Comparison of ENCODE assay signal across 8 cellular contexts in the genomic region with DNA sequence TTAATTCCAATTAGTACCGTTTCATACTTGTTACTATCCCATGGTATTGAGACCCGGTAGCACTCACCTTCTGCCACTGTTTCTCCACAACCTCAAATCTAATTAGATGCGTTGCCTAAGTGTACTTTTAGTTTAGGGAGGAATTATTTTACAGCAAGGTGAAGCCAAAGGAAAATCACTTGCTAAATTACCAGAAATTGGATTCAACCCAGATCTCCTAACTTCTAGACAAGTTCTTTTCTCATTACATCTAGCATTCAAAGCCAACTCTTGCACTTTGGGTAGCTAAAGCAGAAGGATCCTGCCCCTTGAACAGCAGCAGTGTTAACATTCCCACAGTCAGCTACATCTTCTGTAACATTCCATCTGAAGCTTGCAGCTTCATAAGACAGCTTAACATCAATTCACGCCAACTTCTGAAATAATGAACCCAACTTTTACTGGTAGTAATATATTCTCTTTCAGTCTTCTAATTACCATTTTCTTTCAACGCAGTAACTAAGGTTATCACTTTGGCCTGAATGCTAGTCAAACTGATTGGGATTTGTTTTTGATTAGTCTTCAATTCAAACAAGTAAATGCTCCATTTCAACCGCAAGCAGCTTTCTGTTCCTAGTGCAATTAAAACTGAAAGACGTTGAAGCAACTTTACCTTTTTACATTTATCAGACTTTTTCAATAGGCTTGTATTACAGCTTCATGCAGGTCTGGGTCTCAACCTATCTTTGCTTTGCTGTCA. TPM values are rescaled to one million over a fixed set of nuclear protein-coding genes. Genes with fewer than 3 reads are reported as not detected.
DNase-seq lines count a peak whose midpoint lies in the region; ATAC-seq, FAIRE-seq and TF ChIP-seq lines count a peak whose summit lies in the region.

No MANE protein-coding gene starts in this region.

- no peak for FAIRE-seq in astrocyte (lab: Jason Lieb, UNC)
- peak; percentile 34 for FAIRE-seq in HepG2 (lab: Jason Lieb, UNC)

- H3K4me3 Mint-ChIP-seq in astrocyte (ENCODE audit: unreplicated experiment) (peak overlapping the region; percentile 96), type B pancreatic cell (peak overlapping the region; percentile 95)

- in situ Hi-C loops in HepG2 (cut with HindIII; ENCODE audit: extremely low pct_ligation_motif_present, low pct_unique_long_range_greater_than_20kb): no loop called here

- H3K27ac ChIP-seq in astrocyte (ENCODE audit: low read depth, low read length) (peak overlapping the region; percentile 99), HepG2 (ENCODE audit: extremely low read length, insufficient read depth, low read length) (peak overlapping the region; percentile 98)

- H3K4me1 Mint-ChIP-seq in astrocyte (ENCODE audit: low read depth, unreplicated experiment) (peaks cover 23% of the 10 kb centered on the region), type B pancreatic cell (ENCODE audit: unreplicated experiment) (peaks cover 20% of the 10 kb centered on the region)

- CTCF ChIA-PET in HepG2 (lab: Yijun Ruan, JAX; ENCODE audit: low intra/inter-chr PET ratio, low total read pairs): no interaction called here

- WGBS in HepG2 (ENCODE audit: low lambda C conversion rate): 8% methylated on average over 7 of the region's 7 CpGs

- H3K9ac ChIP-seq in astrocyte (ENCODE audit: low read length) (peak overlapping the region; percentile 100), HepG2 (ENCODE audit: insufficient read depth, low read depth, low read length) (peak overlapping the region; percentile 100)

- TSS peak; percentile 92 for BruUV-seq in HepG2 (replicated peaks; lab: Mats Ljungman, UMichigan)

- H3K36me3 ChIP-seq in astrocyte (ENCODE audit: insufficient read depth, low read length) (peaks cover 21% of the 10 kb centered on the region), HepG2 (replicated peaks in 1 of 2; ENCODE audit: control insufficient read depth in 1 of 2, insufficient read depth in 2 of 2, low read length in 2 of 2) (no peaks in the 10 kb centered on the region; a peak in 2 of 5 replicates)

- H3K27me3 Mint-ChIP-seq in astrocyte (ENCODE audit: low read depth, unreplicated experiment) (no peaks in the 10 kb centered on the region), type B pancreatic cell (no peaks in the 10 kb centered on the region)

- no peaks in the 10 kb centered on the region for H3K9me3 ChIP-seq in astrocyte (ENCODE audit: insufficient read depth, low read depth, low read length)
- H3K9me3 ChIP-seq in HepG2 (ENCODE audit: low read length): no peaks in the 10 kb centered on the region

- TF ChIP-seq CTCF in astrocyte (IDR thresholded peaks at IDR 0.05; ENCODE audit: insufficient read depth, low read depth, low read length) (no peak), HepG2 (CRISPR knock-in tag; IDR thresholded peaks at IDR 0.05) (no peak), type B pancreatic cell (conservative IDR thresholded peaks at IDR 0.05) (no peak)

- no peak for TF ChIP-seq EP300 in HepG2 (IDR thresholded peaks at IDR 0.05; ENCODE audit: low read depth in 2 of 2, low read length in 2 of 2)
- TF ChIP-seq EP300 in HepG2 (CRISPR knock-in tag; IDR thresholded peaks at IDR 0.05; ENCODE audit: borderline replicate concordance): no peak

- H4K20me1 ChIP-seq in astrocyte (ENCODE audit: insufficient read depth, low read length) (peaks cover 25% of the 10 kb centered on the region), HepG2 (ENCODE audit: insufficient read depth, low read length) (peaks cover 5% of the 10 kb centered on the region; the same call in 1 of the 2 replicates)

- H3K9me3 Mint-ChIP-seq in astrocyte (ENCODE audit: unreplicated experiment): no peaks in the 10 kb centered on the region
- H3K9me3 Mint-ChIP-seq in type B pancreatic cell: no peaks in the 10 kb centered on the region

- no peak for TF ChIP-seq POLR2A in HepG2 (IDR thresholded peaks at IDR 0.05; ENCODE audit: insufficient read depth in 1 of 2, low read depth in 2 of 2, low read length in 2 of 2)

- intact Hi-C loops in HepG2 (cut with micrococcal nuclease; ENCODE audit: unreplicated experiment) (loop anchor here (1.0 to 2.0 kb wide), 2 partner anchors 9 to 39 kb away; no protein-coding TSS in a partner anchor), posterior vena cava (cut with DNase I) (no loop called here)

- peak overlapping the region; percentile 94 for H3K4me3 ChIP-seq in astrocyte (ENCODE audit: insufficient read depth, low read depth, low read length)
- peak overlapping the region; percentile 58 to 91 (median 81) for H3K4me3 ChIP-seq in HepG2 (replicated peaks in 1 of 3; ENCODE audit: insufficient read depth in 1 of 3, low read depth in 2 of 3, low read length in 3 of 3)

- H2AFZ ChIP-seq in astrocyte (ENCODE audit: low read depth, low read length) (peak overlapping the region; percentile 63), HepG2 (ENCODE audit: low read length) (no peak overlapping the region)

- H3K27me3 ChIP-seq in astrocyte (ENCODE audit: insufficient read depth, low read length): no peaks in the 10 kb centered on the region
- H3K27me3 ChIP-seq in HepG2 (ENCODE audit: control insufficient read depth in 1 of 2, insufficient read depth in 2 of 2, low read length in 2 of 2): no peaks in the 10 kb centered on the region; a peak in 2 of 5 replicates

- peaks cover 18% of the 10 kb centered on the region for H3K36me3 Mint-ChIP-seq in astrocyte (ENCODE audit: low read depth, unreplicated experiment)
- peaks cover 24% of the 10 kb centered on the region for H3K36me3 Mint-ChIP-seq in type B pancreatic cell

- H3K4me2 ChIP-seq in astrocyte (ENCODE audit: low read length) (peak overlapping the region; percentile 89), HepG2 (ENCODE audit: low read depth, low read length) (peak overlapping the region; percentile 80)

- H3K79me2 ChIP-seq in astrocyte (ENCODE audit: insufficient read depth, low read length) (peaks cover 84% of the 10 kb centered on the region), HepG2 (ENCODE audit: insufficient read depth, low read length) (peaks cover 61% of the 10 kb centered on the region)

- ATAC-seq in HepG2: peak; percentile 43
- ATAC-seq in HG02973 (IDR thresholded peaks at IDR 0.05; ENCODE audit: unreplicated experiment): no peak
- no peak for ATAC-seq in HG02884 (IDR thresholded peaks at IDR 0.05; ENCODE audit: unreplicated experiment)

- peaks cover 15% of the 10 kb centered on the region for H3K4me1 ChIP-seq in astrocyte (ENCODE audit: insufficient read depth, low read length)
- peaks cover 39% of the 10 kb centered on the region for H3K4me1 ChIP-seq in HepG2 (ENCODE audit: insufficient read depth, low read length)

- H3K27ac Mint-ChIP-seq in astrocyte (ENCODE audit: unreplicated experiment) (peak overlapping the region; percentile 98), type B pancreatic cell (peak overlapping the region; percentile 97)

- POLR2A ChIA-PET in HepG2 (lab: Yijun Ruan, JAX): interaction anchor here (1.0 to 1.1 kb wide), 2 partner anchors 9 to 143 kb away, joined by 3 to 20 read pairs; a partner anchor contains a TSS

- no peak for TF ChIP-seq RAD21 in HepG2 (CRISPR knock-in tag; IDR thresholded peaks at IDR 0.05)

- DNase-seq in ELR (ENCODE audit: low read depth) (peak; percentile 39), HT1080 (ENCODE audit: low read depth) (peak; percentile 10), astrocyte (ENCODE audit: low read depth) (no peak), HepG2 (ENCODE audit: low spot score) (no peak), type B pancreatic cell (ENCODE audit: extremely low spot score, unreplicated experiment) (no peak), posterior vena cava (ENCODE audit: low spot score) (no peak)

RNA-seq across cellular contexts. Expression of a gene that starts 0.9 kb away (rescaled TPM):
- total RNA-seq in HT1080 (2014; rRNA removed; shearing (Covaris generic)): 65.6 and 93.7 TPM in 2 replicates
- polyA plus RNA-seq in HT1080 (2015; cell fraction: cytosol; rRNA removed): 92.6 and 115 TPM in 2 replicates
- 257 and 277 TPM in 2 replicates for polyA plus RNA-seq in HT1080 (2015; cell fraction: nucleus; rRNA removed)
- total RNA-seq in astrocyte: 471 and 483 TPM in 2 replicates
- 231 and 351 TPM in 2 replicates for total RNA-seq in HepG2 (2016; rRNA removed; fragmentation: Illumina TruSeq; extraction: Trizol)
- 153 and 165 TPM in 2 replicates for total RNA-seq in HepG2 (2016; cell fraction: cytosol; rRNA removed; fragmentation: Illumina TruSeq; extraction: Trizol; ENCODE audit: low read depth)
- total RNA-seq in HepG2 (2016; cell fraction: insoluble cytoplasmic fraction; rRNA removed; fragmentation: Illumina TruSeq; extraction: Trizol): 221 and 327 TPM in 2 replicates
- 126 and 145 TPM in 2 replicates for total RNA-seq in HepG2 (2016; cell fraction: membrane; rRNA removed; fragmentation: Illumina TruSeq; extraction: Trizol)
- 296 and 335 TPM in 2 replicates for total RNA-seq in HepG2 (2016; cell fraction: nucleus; rRNA removed; fragmentation: Illumina TruSeq; extraction: Trizol)
- polyA plus RNA-seq in HepG2 (2011; rRNA removed): 367 and 435 TPM in 2 replicates
- 222 and 250 TPM in 2 replicates for polyA plus RNA-seq in HepG2 (2011; cell fraction: cytosol; rRNA removed)
- polyA plus RNA-seq in HepG2 (2011; cell fraction: nucleus; rRNA removed): 292 and 298 TPM in 2 replicates
- polyA plus RNA-seq in HepG2 (2012): 231 and 278 TPM in 2 replicates
- 19.0 and 23.6 TPM in 2 replicates for polyA plus RNA-seq in HepG2 (2016; cell fraction: cytosol; fragmentation: Illumina TruSeq; extraction: Trizol; ENCODE audit: low read depth)
- polyA plus RNA-seq in HepG2 (2016; cell fraction: insoluble cytoplasmic fraction; fragmentation: Illumina TruSeq; extraction: Trizol; ENCODE audit: low read depth): 346 and 349 TPM in 2 replicates
- 56.3 and 61.4 TPM in 2 replicates for polyA plus RNA-seq in HepG2 (2016; cell fraction: membrane; fragmentation: Illumina TruSeq; extraction: Trizol; ENCODE audit: low read depth)
- 365 and 398 TPM in 2 replicates for polyA plus RNA-seq in HepG2 (2016; cell fraction: nucleus; fragmentation: Illumina TruSeq; extraction: Trizol; ENCODE audit: insufficient read depth, low read depth)
- 130 and 600 TPM in 2 replicates for polyA minus RNA-seq in HepG2 (2011; rRNA and poly(A)+ RNA removed; ENCODE audit: low replicate concordance)
- 218 and 219 TPM in 2 replicates for polyA minus RNA-seq in HepG2 (2011; cell fraction: cytosol; rRNA and poly(A)+ RNA removed)
- 778 and 787 TPM in 2 replicates for polyA minus RNA-seq in HepG2 (2011; cell fraction: nucleus; rRNA and poly(A)+ RNA removed)
- total RNA-seq in type B pancreatic cell (ENCODE audit: low replicate concordance): 233 and 295 TPM in 2 replicates
- total RNA-seq in posterior vena cava: 100 to 1,000 TPM; 287 to 309 TPM

RNA-seq across cellular contexts. Expression of a gene that starts 8.6 kb away (rescaled TPM):
- total RNA-seq in HT1080 (2014; rRNA removed; shearing (Covaris generic)): 2.1 and 3.1 TPM in 2 replicates
- polyA plus RNA-seq in HT1080 (2015; cell fraction: cytosol; rRNA removed): 2.4 and 3.0 TPM in 2 replicates
- polyA plus RNA-seq in HT1080 (2015; cell fraction: nucleus; rRNA removed): 6.5 and 7.4 TPM in 2 replicates
- total RNA-seq in astrocyte (2.8 and 3.3 TPM in 2 replicates), HepG2 (2016; rRNA removed; fragmentation: Illumina TruSeq; extraction: Trizol) (7.2 and 11.4 TPM in 2 replicates), type B pancreatic cell (ENCODE audit: low replicate concordance) (5.3 and 8.4 TPM in 2 replicates), posterior vena cava (1 to 10 TPM; 2.9 to 4.4 TPM)
- total RNA-seq in HepG2 (2016; cell fraction: cytosol; rRNA removed; fragmentation: Illumina TruSeq; extraction: Trizol; ENCODE audit: low read depth): 1.2 and 2.2 TPM in 2 replicates
- total RNA-seq in HepG2 (2016; cell fraction: insoluble cytoplasmic fraction; rRNA removed; fragmentation: Illumina TruSeq; extraction: Trizol): 7.7 and 12.8 TPM in 2 replicates
- total RNA-seq in HepG2 (2016; cell fraction: membrane; rRNA removed; fragmentation: Illumina TruSeq; extraction: Trizol): 5.3 and 5.5 TPM in 2 replicates
- 7.6 and 8.8 TPM in 2 replicates for total RNA-seq in HepG2 (2016; cell fraction: nucleus; rRNA removed; fragmentation: Illumina TruSeq; extraction: Trizol)
- 4.8 and 6.0 TPM in 2 replicates for polyA plus RNA-seq in HepG2 (2011; rRNA removed)
- polyA plus RNA-seq in HepG2 (2011; cell fraction: cytosol; rRNA removed): 1.6 and 2.5 TPM in 2 replicates
- polyA plus RNA-seq in HepG2 (2011; cell fraction: nucleus; rRNA removed): 3.3 and 5.5 TPM in 2 replicates
- polyA plus RNA-seq in HepG2 (2012): 4.3 and 4.8 TPM in 2 replicates
- polyA plus RNA-seq in HepG2 (2016; cell fraction: cytosol; fragmentation: Illumina TruSeq; extraction: Trizol; ENCODE audit: low read depth): 0.57 and 0.67 TPM in 2 replicates
- 4.5 and 7.1 TPM in 2 replicates for polyA plus RNA-seq in HepG2 (2016; cell fraction: insoluble cytoplasmic fraction; fragmentation: Illumina TruSeq; extraction: Trizol; ENCODE audit: low read depth)
- polyA plus RNA-seq in HepG2 (2016; cell fraction: membrane; fragmentation: Illumina TruSeq; extraction: Trizol; ENCODE audit: low read depth): 0.98 and 1.1 TPM in 2 replicates
- polyA plus RNA-seq in HepG2 (2016; cell fraction: nucleus; fragmentation: Illumina TruSeq; extraction: Trizol; ENCODE audit: insufficient read depth, low read depth): 10.1 and 11.6 TPM in 2 replicates
- 3.1 and 5.1 TPM in 2 replicates for polyA minus RNA-seq in HepG2 (2011; rRNA and poly(A)+ RNA removed; ENCODE audit: low replicate concordance)
- polyA minus RNA-seq in HepG2 (2011; cell fraction: cytosol; rRNA and poly(A)+ RNA removed): 5.0 and 5.4 TPM in 2 replicates
- polyA minus RNA-seq in HepG2 (2011; cell fraction: nucleus; rRNA and poly(A)+ RNA removed): 12.1 and 13.3 TPM in 2 replicates

Comparison
In these comparisons a context has a peak if more than half of its experiments do, and no peak if none do; other contexts are left out.
1. DNase-seq: peak in ELR (single experiment) and HT1080 (single experiment); none in astrocyte (single experiment), HepG2 (single experiment), type B pancreatic cell (single experiment) and posterior vena cava (single experiment).